ENCODE assay signal across 1 cellular context in the genomic region with DNA sequence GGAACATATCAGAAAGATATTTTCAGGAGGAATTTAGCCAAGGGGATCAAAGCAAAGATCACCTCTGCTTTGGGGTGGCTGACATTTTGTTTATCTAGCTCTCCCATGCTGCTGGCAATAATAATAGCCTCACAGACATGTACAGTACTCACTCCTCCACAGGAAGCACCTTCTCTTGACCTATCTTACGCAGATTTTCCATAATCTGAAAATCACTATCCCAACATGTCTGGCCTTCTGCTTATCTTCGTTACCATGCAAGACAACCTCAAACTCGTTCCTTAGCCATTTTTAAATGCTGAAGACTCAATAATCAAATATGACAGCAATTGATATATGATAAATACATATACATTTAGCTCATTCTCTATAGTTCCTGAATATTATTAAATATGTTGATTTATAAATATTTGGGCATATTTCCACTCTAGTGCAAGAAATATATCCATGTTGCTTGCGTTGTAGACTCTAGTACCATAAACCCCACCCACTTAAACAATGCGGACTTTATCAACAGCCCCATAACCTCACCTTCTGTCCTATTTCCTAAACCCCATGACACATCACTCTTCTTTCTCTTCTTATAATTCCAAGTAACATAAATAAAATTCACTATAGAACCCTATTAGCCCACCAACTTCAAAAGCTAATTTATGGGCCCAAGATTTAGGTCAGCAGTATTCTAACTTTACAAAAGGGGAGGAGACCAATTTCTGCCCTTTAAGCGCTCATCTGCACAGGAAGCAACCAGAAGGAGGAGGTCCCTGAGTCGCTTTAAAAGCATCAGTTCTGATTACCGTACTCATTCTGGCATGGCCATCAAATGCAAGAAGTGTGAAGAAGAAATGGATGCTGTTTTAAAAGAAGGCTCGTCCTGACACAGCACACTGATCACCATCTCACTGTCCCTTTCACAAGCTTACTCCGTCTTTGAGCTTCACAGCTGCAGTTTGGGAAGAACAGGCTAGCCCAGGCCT.
TF ChIP-seq lines count a peak whose summit lies in the region.

No MANE protein-coding gene starts in this region.

TF ChIP-seq in WTC11, 78 proteins besides CTCF, POLR2A, EP300 and RAD21 (continued from another document):
- no peak for TF ChIP-seq FOXP1 (CRISPR knock-in tag; IDR thresholded peaks at IDR 0.05; ENCODE audit: borderline replicate concordance)
- no peak for TF ChIP-seq ESRRA (CRISPR knock-in tag; IDR thresholded peaks at IDR 0.05; ENCODE audit: borderline replicate concordance)
- no peak for TF ChIP-seq MYBL2 (CRISPR knock-in tag; IDR thresholded peaks at IDR 0.05)
